In genomic region chr14:103854822-103855733, GRCh38 we compare ENCODE assay signal across 9 cellular contexts. TPM values are rescaled to one million over a fixed set of nuclear protein-coding genes. Genes with fewer than 3 reads are reported as not detected.
DNase-seq lines count a peak whose midpoint lies in the region; ATAC-seq, FAIRE-seq and TF ChIP-seq lines count a peak whose summit lies in the region.
"Had no signal": no experiment of that assay in that cellular context is flagged by ENCODE, and none has a peak within 500 bp of the region (broad histone marks: within the 10 kb centered on the region; RNA-seq: fewer than 3 reads in every experiment).

No MANE protein-coding gene starts in this region.

- WGBS in HepG2 (ENCODE audit: low lambda C conversion rate) = 2% methylated on average over 16 of the region's 18 CpGs

- H3K9me3 ChIP-seq in WERI-Rb-1 (ENCODE audit: severe bottlenecking) = no peaks in the 10 kb centered on the region
- no peaks in the 10 kb centered on the region for H3K9me3 ChIP-seq in HepG2 (ENCODE audit: low read length)

- peak; percentile 42 for FAIRE-seq in HepG2 (lab: Jason Lieb, UNC)

- H3K27me3 ChIP-seq in WERI-Rb-1 (ENCODE audit: insufficient read depth, low read depth, severe bottlenecking) (no peaks in the 10 kb centered on the region), HepG2 (ENCODE audit: control insufficient read depth in 1 of 2, insufficient read depth in 2 of 2, low read length in 2 of 2) (0 out of 5 replicates have a peak, but pooled peaks cover 0 to 4% of the 10 kb centered on the region in 2 experiments)

- CTCF ChIA-PET in HepG2 (lab: Yijun Ruan, JAX; ENCODE audit: low intra/inter-chr PET ratio, low total read pairs) = no interaction called here

- no TSS peak for BruUV-seq in HepG2 (replicated peaks; lab: Mats Ljungman, UMichigan)

- H3K4me2 ChIP-seq in HepG2 (ENCODE audit: low read depth, low read length) = peak overlapping the region; percentile 96

- H3K4me3 Mint-ChIP-seq in activated naive CD8-positive, alpha-beta T cell treated with anti-CD3 and anti-CD28 coated beads, Interleukin-2, amount 10 ng/mL, durations not matched to agents 7 days and 5 days = no peak overlapping the region
- no peak overlapping the region for H3K4me3 Mint-ChIP-seq in activated naive CD8-positive, alpha-beta T cell treated with anti-CD3 and anti-CD28 coated beads for 36 hours
- H3K4me3 Mint-ChIP-seq: CD4-positive, alpha-beta T cell had no signal

- POLR2A ChIA-PET in activated naive CD8-positive, alpha-beta T cell treated with anti-CD3 and anti-CD28 coated beads, Interleukin-2, amount 10 ng/mL, durations not matched to agents 7 days and 5 days (lab: Charles Lee) = no interaction called here
- POLR2A ChIA-PET in HepG2 (lab: Yijun Ruan, JAX) = interaction anchor here (0.7 to 3.5 kb wide), 16 partner anchors 11 to 140 kb away, joined by 3 to 60 read pairs (median 4); partner anchors contain the start of genes XRCC3 and ZFYVE21

- H3K27ac ChIP-seq in WERI-Rb-1 = peak overlapping the region; percentile 77
- H3K27ac ChIP-seq in HepG2 (ENCODE audit: extremely low read length, insufficient read depth, low read length) = peak overlapping the region; percentile 60
- peak overlapping the region in 1 of 2 donors; percentile 56 for H3K27ac ChIP-seq in coronary artery

- H2AFZ ChIP-seq in HepG2 (ENCODE audit: low read length) = no peak overlapping the region

- TF ChIP-seq CTCF in WERI-Rb-1 (IDR thresholded peaks at IDR 0.05; ENCODE audit: low read depth, low read length) = peak; percentile 43
- peak; percentile 66 for TF ChIP-seq CTCF in HepG2 (CRISPR knock-in tag; IDR thresholded peaks at IDR 0.05)
- no peak for TF ChIP-seq CTCF in coronary artery (IDR thresholded peaks at IDR 0.05)
- no peak for TF ChIP-seq CTCF in GM13977 (IDR thresholded peaks at IDR 0.05; ENCODE audit: extremely low read depth, insufficient read depth, missing control alignments)

- no peaks in the 10 kb centered on the region for H3K79me2 ChIP-seq in HepG2 (ENCODE audit: insufficient read depth, low read length)

- ATAC-seq in activated naive CD8-positive, alpha-beta T cell treated with anti-CD3 and anti-CD28 coated beads, Interleukin-2, amount 10 ng/mL, durations not matched to agents 7 days and 5 days (ENCODE audit: low read depth) = peak; percentile 26
- peak; percentile 86 for ATAC-seq in HepG2

- peaks cover 8% of the 10 kb centered on the region for H3K4me1 Mint-ChIP-seq in activated naive CD8-positive, alpha-beta T cell treated with anti-CD3 and anti-CD28 coated beads, Interleukin-2, amount 10 ng/mL, durations not matched to agents 7 days and 5 days
- peaks cover 7% of the 10 kb centered on the region for H3K4me1 Mint-ChIP-seq in activated naive CD8-positive, alpha-beta T cell treated with anti-CD3 and anti-CD28 coated beads for 36 hours

- no peaks in the 10 kb centered on the region for H3K9me3 Mint-ChIP-seq in activated naive CD8-positive, alpha-beta T cell treated with anti-CD3 and anti-CD28 coated beads, Interleukin-2, amount 10 ng/mL, durations not matched to agents 7 days and 5 days
- H3K9me3 Mint-ChIP-seq in activated naive CD8-positive, alpha-beta T cell treated with anti-CD3 and anti-CD28 coated beads for 36 hours = no peaks in the 10 kb centered on the region
- H3K9me3 Mint-ChIP-seq: CD4-positive, alpha-beta T cell had no signal

- TF ChIP-seq POLR2A in HepG2 (IDR thresholded peaks at IDR 0.05; ENCODE audit: insufficient read depth in 1 of 2, low read depth in 2 of 2, low read length in 2 of 2) = peak; percentile 34 to 49; a peak in 3 of 4 replicates

- peak overlapping the region; percentile 78 for H3K9ac ChIP-seq in HepG2 (ENCODE audit: insufficient read depth, low read depth, low read length)

- no peak for TF ChIP-seq EP300 in HepG2 (IDR thresholded peaks at IDR 0.05; ENCODE audit: low read depth in 2 of 2, low read length in 2 of 2)
- TF ChIP-seq EP300 in HepG2 (CRISPR knock-in tag; IDR thresholded peaks at IDR 0.05; ENCODE audit: borderline replicate concordance) = no peak

- H3K27ac Mint-ChIP-seq in activated naive CD8-positive, alpha-beta T cell treated with anti-CD3 and anti-CD28 coated beads, Interleukin-2, amount 10 ng/mL, durations not matched to agents 7 days and 5 days = peak overlapping the region; percentile 5
- H3K27ac Mint-ChIP-seq in activated naive CD8-positive, alpha-beta T cell treated with anti-CD3 and anti-CD28 coated beads for 36 hours = no peak overlapping the region
- H3K27ac Mint-ChIP-seq: CD4-positive, alpha-beta T cell had no signal

- peaks cover 57% of the 10 kb centered on the region for H3K4me1 ChIP-seq in HepG2 (ENCODE audit: insufficient read depth, low read length)

- H3K4me3 ChIP-seq in WERI-Rb-1 (ENCODE audit: low read depth, low read length) (no peak overlapping the region), HepG2 (replicated peaks in 1 of 3; ENCODE audit: insufficient read depth in 1 of 3, low read depth in 2 of 3, low read length in 3 of 3) (peak overlapping the region; percentile 53 to 74 (median 59)), coronary artery (no peak overlapping the region)

- no peak for DNase-seq in activated naive CD8-positive, alpha-beta T cell treated with anti-CD3 and anti-CD28 coated beads, Interleukin-2, amount 10 ng/mL, durations not matched to agents 7 days and 5 days
- DNase-seq in activated naive CD8-positive, alpha-beta T cell treated with anti-CD3 and anti-CD28 coated beads for 36 hours = no peak
- DNase-seq in WERI-Rb-1 (peak; percentile 83), HepG2 (ENCODE audit: low spot score) (peak; percentile 55), ureter (ENCODE audit: low spot score) (peak; percentile 84), coronary artery (ENCODE audit: low spot score) (no peak), GM13977 (ENCODE audit: low spot score) (no peak)
- DNase-seq in stimulated activated CD4-positive, alpha-beta T cell treated with anti-CD3 and anti-CD28 coated beads, Interleukin-4, amount 100 ng/mL, for 4 hours = no peak
- DNase-seq: CD4-positive, alpha-beta T cell had no signal

- no peaks in the 10 kb centered on the region for H3K27me3 Mint-ChIP-seq in activated naive CD8-positive, alpha-beta T cell treated with anti-CD3 and anti-CD28 coated beads, Interleukin-2, amount 10 ng/mL, durations not matched to agents 7 days and 5 days
- no peaks in the 10 kb centered on the region for H3K27me3 Mint-ChIP-seq in activated naive CD8-positive, alpha-beta T cell treated with anti-CD3 and anti-CD28 coated beads for 36 hours
- H3K27me3 Mint-ChIP-seq: CD4-positive, alpha-beta T cell had no signal

- intact Hi-C loops in HepG2 (cut with micrococcal nuclease; ENCODE audit: unreplicated experiment) = no loop called here

- H3K36me3 Mint-ChIP-seq in activated naive CD8-positive, alpha-beta T cell treated with anti-CD3 and anti-CD28 coated beads, Interleukin-2, amount 10 ng/mL, durations not matched to agents 7 days and 5 days = no peaks in the 10 kb centered on the region
- no peaks in the 10 kb centered on the region for H3K36me3 Mint-ChIP-seq in activated naive CD8-positive, alpha-beta T cell treated with anti-CD3 and anti-CD28 coated beads for 36 hours

- no peaks in the 10 kb centered on the region for H4K20me1 ChIP-seq in HepG2 (ENCODE audit: insufficient read depth, low read length)

- TF ChIP-seq RAD21 in HepG2 (CRISPR knock-in tag; IDR thresholded peaks at IDR 0.05) = 0 out of 2 replicates have a peak, but pooled peaks have one; percentile 32

- in situ Hi-C loops in HepG2 (cut with HindIII; ENCODE audit: extremely low pct_ligation_motif_present, low pct_unique_long_range_greater_than_20kb) (no loop called here), GM13977 (cut with MboI; ENCODE audit: low pct_unique_long_range_greater_than_20kb, low sequenced_read_pairs, unreplicated experiment) (no loop called here)

- H3K36me3 ChIP-seq in WERI-Rb-1 (no peaks in the 10 kb centered on the region), HepG2 (replicated peaks in 1 of 2; ENCODE audit: control insufficient read depth in 1 of 2, insufficient read depth in 2 of 2, low read length in 2 of 2) (no peaks in the 10 kb centered on the region)

TF ChIP-seq in HepG2, 621 proteins besides CTCF, POLR2A, EP300 and RAD21 (continues in another document):
- TF ChIP-seq TP53 (CRISPR knock-in tag; conservative IDR thresholded peaks at IDR 0.05) = no peak
- peak; percentile 78 for TF ChIP-seq HNRNPL (IDR thresholded peaks at IDR 0.05; ENCODE audit: low read depth, low read length)

RNA-seq across cellular contexts. Expression of gene PPP1R13B, which starts 7.7 kb away (rescaled TPM):
- total RNA-seq in activated naive CD8-positive, alpha-beta T cell treated with anti-CD3 and anti-CD28 coated beads, Interleukin-2, amount 10 ng/mL, durations not matched to agents 7 days and 5 days = 10 to 100 TPM; 17.0 to 17.7 TPM
- 1 to 10 TPM; 8.5 to 9.8 TPM for total RNA-seq in activated naive CD8-positive, alpha-beta T cell treated with anti-CD3 and anti-CD28 coated beads for 36 hours
- total RNA-seq in HepG2 (2016; rRNA removed; fragmentation: Illumina TruSeq; extraction: Trizol) (5.3 and 9.4 TPM in 2 replicates), ureter (94.4 TPM)
- 36.5 and 44.3 TPM in 2 replicates for total RNA-seq in HepG2 (2016; cell fraction: cytosol; rRNA removed; fragmentation: Illumina TruSeq; extraction: Trizol; ENCODE audit: low read depth)
- total RNA-seq in HepG2 (2016; cell fraction: insoluble cytoplasmic fraction; rRNA removed; fragmentation: Illumina TruSeq; extraction: Trizol) = 5.9 and 7.8 TPM in 2 replicates
- 11.4 and 12.4 TPM in 2 replicates for total RNA-seq in HepG2 (2016; cell fraction: membrane; rRNA removed; fragmentation: Illumina TruSeq; extraction: Trizol)
- 13.0 and 13.3 TPM in 2 replicates for total RNA-seq in HepG2 (2016; cell fraction: nucleus; rRNA removed; fragmentation: Illumina TruSeq; extraction: Trizol)
- polyA plus RNA-seq in HepG2 (2011; rRNA removed) = 4.6 and 5.3 TPM in 2 replicates
- 2.9 and 3.0 TPM in 2 replicates for polyA plus RNA-seq in HepG2 (2011; cell fraction: cytosol; rRNA removed)
- 20.9 and 24.0 TPM in 2 replicates for polyA plus RNA-seq in HepG2 (2011; cell fraction: nucleus; rRNA removed)
- polyA plus RNA-seq in HepG2 (2012) = 5.1 and 6.3 TPM in 2 replicates
- polyA plus RNA-seq in HepG2 (2016; cell fraction: cytosol; fragmentation: Illumina TruSeq; extraction: Trizol; ENCODE audit: low read depth) = 2.2 and 2.3 TPM in 2 replicates
- 4.2 and 6.1 TPM in 2 replicates for polyA plus RNA-seq in HepG2 (2016; cell fraction: insoluble cytoplasmic fraction; fragmentation: Illumina TruSeq; extraction: Trizol; ENCODE audit: low read depth)
- polyA plus RNA-seq in HepG2 (2016; cell fraction: membrane; fragmentation: Illumina TruSeq; extraction: Trizol; ENCODE audit: low read depth) = 4.0 and 4.8 TPM in 2 replicates
- polyA plus RNA-seq in HepG2 (2016; cell fraction: nucleus; fragmentation: Illumina TruSeq; extraction: Trizol; ENCODE audit: insufficient read depth, low read depth) = 33.9 and 35.1 TPM in 2 replicates
- polyA minus RNA-seq in HepG2 (2011; rRNA and poly(A)+ RNA removed; ENCODE audit: low replicate concordance) = 8.5 and 13.6 TPM in 2 replicates
- 2.9 and 4.5 TPM in 2 replicates for polyA minus RNA-seq in HepG2 (2011; cell fraction: cytosol; rRNA and poly(A)+ RNA removed)
- polyA minus RNA-seq in HepG2 (2011; cell fraction: nucleus; rRNA and poly(A)+ RNA removed) = 14.5 and 21.1 TPM in 2 replicates

Comparison
In these comparisons a context has a peak if more than half of its experiments do, and no peak if none do; other contexts are left out.
1. DNase-seq: peak in WERI-Rb-1 (single experiment), HepG2 (single experiment) and ureter (single experiment); none in activated naive CD8-positive, alpha-beta T cell treated with anti-CD3 and anti-CD28 coated beads, Interleukin-2, amount 10 ng/mL, durations not matched to agents 7 days and 5 days (single experiment), activated naive CD8-positive, alpha-beta T cell treated with anti-CD3 and anti-CD28 coated beads for 36 hours (single experiment), coronary artery (single experiment), GM13977 (single experiment) and stimulated activated CD4-positive, alpha-beta T cell treated with anti-CD3 and anti-CD28 coated beads, Interleukin-4, amount 100 ng/mL, for 4 hours (0 of 2).
2. H3K4me3 ChIP-seq: peak in HepG2 (3 of 3); none in WERI-Rb-1 (single experiment) and coronary artery (single experiment).
3. CTCF ChIP-seq: peak in WERI-Rb-1 (single experiment) and HepG2 (single experiment); none in coronary artery (single experiment) and GM13977 (single experiment).